1 cellular context compared by ENCODE assay signal in genomic region chr2:88250402-88250801, GRCh38.
TF ChIP-seq lines count a peak whose summit lies in the region.

No MANE protein-coding gene starts in this region.

TF ChIP-seq in K562, 482 proteins besides CTCF, POLR2A, EP300 and RAD21 (continued from another document and continues in another):
- TF ChIP-seq, protein P1, sequence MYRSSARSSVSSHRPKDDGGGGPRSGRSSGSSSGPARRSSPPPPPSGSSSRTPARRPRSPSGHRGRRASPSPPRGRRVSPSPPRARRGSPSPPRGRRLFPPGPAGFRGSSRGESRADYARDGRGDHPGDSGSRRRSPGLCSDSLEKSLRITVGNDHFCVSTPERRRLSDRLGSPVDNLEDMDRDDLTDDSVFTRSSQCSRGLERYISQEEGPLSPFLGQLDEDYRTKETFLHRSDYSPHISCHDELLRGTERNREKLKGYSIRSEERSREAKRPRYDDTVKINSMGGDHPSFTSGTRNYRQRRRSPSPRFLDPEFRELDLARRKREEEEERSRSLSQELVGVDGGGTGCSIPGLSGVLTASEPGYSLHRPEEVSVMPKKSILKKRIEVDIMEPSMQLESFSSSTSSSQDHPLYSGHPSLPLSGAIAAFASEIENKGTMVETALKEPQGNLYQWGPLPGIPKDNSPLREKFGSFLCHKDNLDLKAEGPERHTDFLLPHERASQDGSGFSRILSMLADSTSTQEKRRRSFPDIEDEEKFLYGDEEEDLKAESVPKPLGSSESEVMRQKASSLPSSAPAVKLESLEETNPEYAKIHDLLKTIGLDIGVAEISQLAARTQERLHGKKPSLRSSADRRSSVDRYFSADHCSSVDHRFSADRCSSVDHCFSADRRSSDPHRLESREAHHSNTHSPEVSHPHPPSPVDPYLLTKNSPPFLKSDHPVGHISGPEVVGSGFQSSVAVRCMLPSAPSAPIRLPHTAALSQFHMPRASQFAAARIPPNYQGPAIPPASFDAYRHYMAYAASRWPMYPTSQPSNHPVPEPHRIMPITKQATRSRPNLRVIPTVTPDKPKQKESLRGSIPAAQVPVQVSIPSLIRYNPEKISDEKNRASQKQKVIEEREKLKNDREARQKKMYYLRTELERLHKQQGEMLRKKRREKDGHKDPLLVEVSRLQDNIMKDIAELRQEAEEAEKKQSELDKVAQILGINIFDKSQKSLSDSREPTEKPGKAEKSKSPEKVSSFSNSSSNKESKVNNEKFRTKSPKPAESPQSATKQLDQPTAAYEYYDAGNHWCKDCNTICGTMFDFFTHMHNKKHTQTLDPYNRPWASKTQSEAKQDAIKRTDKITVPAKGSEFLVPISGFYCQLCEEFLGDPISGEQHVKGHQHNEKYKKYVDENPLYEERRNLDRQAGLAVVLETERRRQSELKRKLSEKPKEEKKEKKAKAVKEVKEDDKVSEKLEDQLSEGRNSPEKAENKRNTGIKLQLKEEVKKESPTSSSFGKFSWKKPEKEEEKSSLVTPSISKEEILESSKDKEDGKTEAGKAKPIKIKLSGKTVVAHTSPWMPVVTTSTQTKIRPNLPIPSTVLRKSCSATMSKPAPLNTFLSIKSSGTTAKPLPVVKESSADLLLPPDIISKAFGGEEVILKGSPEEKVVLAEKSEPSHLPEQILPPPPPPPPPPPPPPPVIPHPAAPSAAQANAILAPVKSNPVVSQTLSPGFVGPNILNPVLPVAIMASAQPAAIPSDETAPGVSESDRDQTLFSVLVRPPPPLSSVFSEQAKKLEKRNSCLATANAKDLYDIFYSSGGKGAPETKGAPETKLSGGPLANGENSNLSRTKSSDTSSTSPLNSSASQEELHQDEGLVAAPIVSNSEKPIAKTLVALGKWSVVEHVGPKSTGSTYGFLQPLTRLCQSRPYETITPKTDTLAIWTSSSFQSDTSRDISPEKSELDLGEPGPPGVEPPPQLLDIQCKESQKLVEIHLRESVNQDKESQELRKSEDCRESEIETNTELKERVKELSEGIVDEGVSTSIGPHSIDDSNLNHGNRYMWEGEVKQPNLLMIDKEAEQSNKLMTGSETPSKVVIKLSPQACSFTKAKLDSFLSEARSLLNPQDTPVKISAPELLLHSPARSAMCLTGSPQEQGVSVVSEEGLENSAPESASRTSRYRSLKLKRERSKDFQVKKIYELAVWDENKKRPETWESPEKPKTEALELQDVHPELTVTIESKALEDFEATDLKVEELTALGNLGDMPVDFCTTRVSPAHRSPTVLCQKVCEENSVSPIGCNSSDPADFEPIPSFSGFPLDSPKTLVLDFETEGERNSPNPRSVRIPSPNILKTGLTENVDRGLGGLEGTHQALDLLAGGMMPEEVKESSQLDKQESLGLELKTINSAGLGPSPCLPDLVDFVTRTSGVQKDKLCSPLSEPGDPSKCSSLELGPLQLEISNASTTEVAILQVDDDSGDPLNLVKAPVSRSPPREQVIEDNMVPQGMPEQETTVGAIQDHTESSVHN (IDR thresholded peaks at IDR 0.05; ENCODE audit: borderline replicate concordance in 1 of 2, low read depth in 1 of 2), result peak in 1 of 2 experiments; percentile 64; a peak in 1 of 4 replicates
- no peak for TF ChIP-seq ZNF133 (CRISPR knock-in tag; IDR thresholded peaks at IDR 0.05)
- no peak for TF ChIP-seq THRB (CRISPR knock-in tag; conservative IDR thresholded peaks at IDR 0.05)
- no peak for TF ChIP-seq ZNF655 (CRISPR knock-in tag; IDR thresholded peaks at IDR 0.05)
- TF ChIP-seq, protein P2, sequence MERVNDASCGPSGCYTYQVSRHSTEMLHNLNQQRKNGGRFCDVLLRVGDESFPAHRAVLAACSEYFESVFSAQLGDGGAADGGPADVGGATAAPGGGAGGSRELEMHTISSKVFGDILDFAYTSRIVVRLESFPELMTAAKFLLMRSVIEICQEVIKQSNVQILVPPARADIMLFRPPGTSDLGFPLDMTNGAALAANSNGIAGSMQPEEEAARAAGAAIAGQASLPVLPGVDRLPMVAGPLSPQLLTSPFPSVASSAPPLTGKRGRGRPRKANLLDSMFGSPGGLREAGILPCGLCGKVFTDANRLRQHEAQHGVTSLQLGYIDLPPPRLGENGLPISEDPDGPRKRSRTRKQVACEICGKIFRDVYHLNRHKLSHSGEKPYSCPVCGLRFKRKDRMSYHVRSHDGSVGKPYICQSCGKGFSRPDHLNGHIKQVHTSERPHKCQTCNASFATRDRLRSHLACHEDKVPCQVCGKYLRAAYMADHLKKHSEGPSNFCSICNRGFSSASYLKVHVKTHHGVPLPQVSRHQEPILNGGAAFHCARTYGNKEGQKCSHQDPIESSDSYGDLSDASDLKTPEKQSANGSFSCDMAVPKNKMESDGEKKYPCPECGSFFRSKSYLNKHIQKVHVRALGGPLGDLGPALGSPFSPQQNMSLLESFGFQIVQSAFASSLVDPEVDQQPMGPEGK (CRISPR knock-in tag; IDR thresholded peaks at IDR 0.05; ENCODE audit: borderline replicate concordance), result no peak
- no peak for TF ChIP-seq POLR2G (IDR thresholded peaks at IDR 0.05; ENCODE audit: low read depth, low read length)
- TF ChIP-seq SMARCB1 (IDR thresholded peaks at IDR 0.05; ENCODE audit: insufficient read length, low read depth), result no peak
- TF ChIP-seq CUX1 (CRISPR knock-in tag; IDR thresholded peaks at IDR 0.05), result no peak
- peak; percentile 98 for TF ChIP-seq ARID1B (IDR thresholded peaks at IDR 0.05)
- no peak for TF ChIP-seq BCOR (IDR thresholded peaks at IDR 0.05)
- no peak for TF ChIP-seq SETDB1 (IDR thresholded peaks at IDR 0.05; ENCODE audit: low read length)
- TF ChIP-seq NCOA4 (IDR thresholded peaks at IDR 0.05; ENCODE audit: partially characterized antibody), result no peak
- TF ChIP-seq, protein P3, sequence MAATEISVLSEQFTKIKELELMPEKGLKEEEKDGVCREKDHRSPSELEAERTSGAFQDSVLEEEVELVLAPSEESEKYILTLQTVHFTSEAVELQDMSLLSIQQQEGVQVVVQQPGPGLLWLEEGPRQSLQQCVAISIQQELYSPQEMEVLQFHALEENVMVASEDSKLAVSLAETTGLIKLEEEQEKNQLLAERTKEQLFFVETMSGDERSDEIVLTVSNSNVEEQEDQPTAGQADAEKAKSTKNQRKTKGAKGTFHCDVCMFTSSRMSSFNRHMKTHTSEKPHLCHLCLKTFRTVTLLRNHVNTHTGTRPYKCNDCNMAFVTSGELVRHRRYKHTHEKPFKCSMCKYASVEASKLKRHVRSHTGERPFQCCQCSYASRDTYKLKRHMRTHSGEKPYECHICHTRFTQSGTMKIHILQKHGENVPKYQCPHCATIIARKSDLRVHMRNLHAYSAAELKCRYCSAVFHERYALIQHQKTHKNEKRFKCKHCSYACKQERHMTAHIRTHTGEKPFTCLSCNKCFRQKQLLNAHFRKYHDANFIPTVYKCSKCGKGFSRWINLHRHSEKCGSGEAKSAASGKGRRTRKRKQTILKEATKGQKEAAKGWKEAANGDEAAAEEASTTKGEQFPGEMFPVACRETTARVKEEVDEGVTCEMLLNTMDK (IDR thresholded peaks at IDR 0.05; ENCODE audit: borderline replicate concordance, insufficient read depth, low read depth, low read length, poor library complexity, severe bottlenecking), result no peak
- TF ChIP-seq NEUROD1 (IDR thresholded peaks at IDR 0.05; ENCODE audit: borderline replicate concordance, low read depth, low read length, partially characterized antibody), result peak; percentile 68
- no peak for TF ChIP-seq NCOA6 (IDR thresholded peaks at IDR 0.05)
- TF ChIP-seq ZNF431 (CRISPR knock-in tag; IDR thresholded peaks at IDR 0.05), result no peak
- no peak for TF ChIP-seq MCM2 (IDR thresholded peaks at IDR 0.05; ENCODE audit: low read depth)
- no peak for TF ChIP-seq ZBTB2 (IDR thresholded peaks at IDR 0.05)
- no peak for TF ChIP-seq SUPT5H (IDR thresholded peaks at IDR 0.05)
- no peak for TF ChIP-seq HNRNPUL1 (IDR thresholded peaks at IDR 0.05; ENCODE audit: low read length)
- TF ChIP-seq, protein P4, sequence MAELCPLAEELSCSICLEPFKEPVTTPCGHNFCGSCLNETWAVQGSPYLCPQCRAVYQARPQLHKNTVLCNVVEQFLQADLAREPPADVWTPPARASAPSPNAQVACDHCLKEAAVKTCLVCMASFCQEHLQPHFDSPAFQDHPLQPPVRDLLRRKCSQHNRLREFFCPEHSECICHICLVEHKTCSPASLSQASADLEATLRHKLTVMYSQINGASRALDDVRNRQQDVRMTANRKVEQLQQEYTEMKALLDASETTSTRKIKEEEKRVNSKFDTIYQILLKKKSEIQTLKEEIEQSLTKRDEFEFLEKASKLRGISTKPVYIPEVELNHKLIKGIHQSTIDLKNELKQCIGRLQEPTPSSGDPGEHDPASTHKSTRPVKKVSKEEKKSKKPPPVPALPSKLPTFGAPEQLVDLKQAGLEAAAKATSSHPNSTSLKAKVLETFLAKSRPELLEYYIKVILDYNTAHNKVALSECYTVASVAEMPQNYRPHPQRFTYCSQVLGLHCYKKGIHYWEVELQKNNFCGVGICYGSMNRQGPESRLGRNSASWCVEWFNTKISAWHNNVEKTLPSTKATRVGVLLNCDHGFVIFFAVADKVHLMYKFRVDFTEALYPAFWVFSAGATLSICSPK (IDR thresholded peaks at IDR 0.05; ENCODE audit: borderline replicate concordance), result no peak
- no peak for TF ChIP-seq GTF2F1 (IDR thresholded peaks at IDR 0.05; ENCODE audit: low read depth, low read length)
- peak; percentile 70; the same call in 1 of the 2 replicates for TF ChIP-seq SMAD3 (CRISPR knock-in tag; conservative IDR thresholded peaks at IDR 0.05)
- no peak for TF ChIP-seq RBM15 (IDR thresholded peaks at IDR 0.05; ENCODE audit: insufficient read depth, low read length)
- no peak for TF ChIP-seq MED1 (CRISPR knock-in tag; IDR thresholded peaks at IDR 0.05; ENCODE audit: borderline replicate concordance)
- TF ChIP-seq ZNF785 (CRISPR knock-in tag; IDR thresholded peaks at IDR 0.05), result no peak
- no peak for TF ChIP-seq PRMT5 (CRISPR knock-in tag; IDR thresholded peaks at IDR 0.05)
- TF ChIP-seq ZNF512 (tag; IDR thresholded peaks at IDR 0.05), result no peak
- no peak for TF ChIP-seq ZNF311 (CRISPR knock-in tag; IDR thresholded peaks at IDR 0.05)
